In the genomic region with DNA sequence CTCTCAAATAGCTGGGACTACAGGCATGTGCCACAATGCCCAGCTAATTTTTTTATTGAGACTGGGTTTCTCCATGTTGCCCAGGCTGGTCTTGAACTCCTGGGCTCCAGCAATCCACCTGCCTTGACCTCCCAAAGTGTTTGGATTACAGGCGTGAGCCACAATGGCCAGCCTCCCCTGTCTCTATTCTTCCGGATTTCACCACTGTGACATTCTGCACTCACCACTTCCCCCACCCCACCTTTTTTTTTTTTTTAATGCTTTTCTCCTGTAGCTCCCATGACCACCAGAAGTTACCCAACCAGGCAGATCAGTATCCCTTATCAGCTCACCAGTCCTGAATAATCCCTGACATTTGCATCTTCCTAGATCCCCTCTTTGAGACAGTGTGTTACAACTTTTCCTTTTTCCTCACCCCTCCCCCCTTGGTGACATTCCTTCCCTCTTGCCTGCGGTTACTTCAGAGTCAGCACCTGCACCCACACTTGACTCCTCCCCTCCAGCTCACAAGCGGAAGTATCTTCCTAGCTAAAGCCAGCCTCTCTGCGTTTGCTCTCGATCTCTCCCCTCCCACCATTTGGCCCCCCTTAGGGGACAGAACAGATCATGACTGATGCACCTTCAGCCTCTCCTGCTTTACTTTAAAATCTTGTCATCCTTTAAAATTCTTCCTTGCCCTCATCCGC, we compare ENCODE assay signal across 2 cellular contexts.
TF ChIP-seq lines count a peak whose summit lies in the region.

No MANE protein-coding gene starts in this region.

TF ChIP-seq in Ishikawa, 13 proteins besides CTCF, POLR2A, EP300 and RAD21 (continued from another document):
- TF ChIP-seq, protein P1, sequence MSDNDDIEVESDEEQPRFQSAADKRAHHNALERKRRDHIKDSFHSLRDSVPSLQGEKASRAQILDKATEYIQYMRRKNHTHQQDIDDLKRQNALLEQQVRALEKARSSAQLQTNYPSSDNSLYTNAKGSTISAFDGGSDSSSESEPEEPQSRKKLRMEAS (IDR thresholded peaks at IDR 0.05): no peak
- TF ChIP-seq TAF1 (IDR thresholded peaks at IDR 0.05; ENCODE audit: low read depth) (no peak), ZBTB7A (IDR thresholded peaks at IDR 0.05; ENCODE audit: low read depth) (no peak), REST (IDR thresholded peaks at IDR 0.05; ENCODE audit: low read depth) (no peak)
- TF ChIP-seq, protein P2, sequence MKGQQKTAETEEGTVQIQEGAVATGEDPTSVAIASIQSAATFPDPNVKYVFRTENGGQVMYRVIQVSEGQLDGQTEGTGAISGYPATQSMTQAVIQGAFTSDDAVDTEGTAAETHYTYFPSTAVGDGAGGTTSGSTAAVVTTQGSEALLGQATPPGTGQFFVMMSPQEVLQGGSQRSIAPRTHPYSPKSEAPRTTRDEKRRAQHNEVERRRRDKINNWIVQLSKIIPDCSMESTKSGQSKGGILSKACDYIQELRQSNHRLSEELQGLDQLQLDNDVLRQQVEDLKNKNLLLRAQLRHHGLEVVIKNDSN (IDR thresholded peaks at IDR 0.05): no peak

TF ChIP-seq in GM12878, 131 proteins besides CTCF, POLR2A, EP300 and RAD21 (continued from another document and continues in another):
- TF ChIP-seq, protein P3, sequence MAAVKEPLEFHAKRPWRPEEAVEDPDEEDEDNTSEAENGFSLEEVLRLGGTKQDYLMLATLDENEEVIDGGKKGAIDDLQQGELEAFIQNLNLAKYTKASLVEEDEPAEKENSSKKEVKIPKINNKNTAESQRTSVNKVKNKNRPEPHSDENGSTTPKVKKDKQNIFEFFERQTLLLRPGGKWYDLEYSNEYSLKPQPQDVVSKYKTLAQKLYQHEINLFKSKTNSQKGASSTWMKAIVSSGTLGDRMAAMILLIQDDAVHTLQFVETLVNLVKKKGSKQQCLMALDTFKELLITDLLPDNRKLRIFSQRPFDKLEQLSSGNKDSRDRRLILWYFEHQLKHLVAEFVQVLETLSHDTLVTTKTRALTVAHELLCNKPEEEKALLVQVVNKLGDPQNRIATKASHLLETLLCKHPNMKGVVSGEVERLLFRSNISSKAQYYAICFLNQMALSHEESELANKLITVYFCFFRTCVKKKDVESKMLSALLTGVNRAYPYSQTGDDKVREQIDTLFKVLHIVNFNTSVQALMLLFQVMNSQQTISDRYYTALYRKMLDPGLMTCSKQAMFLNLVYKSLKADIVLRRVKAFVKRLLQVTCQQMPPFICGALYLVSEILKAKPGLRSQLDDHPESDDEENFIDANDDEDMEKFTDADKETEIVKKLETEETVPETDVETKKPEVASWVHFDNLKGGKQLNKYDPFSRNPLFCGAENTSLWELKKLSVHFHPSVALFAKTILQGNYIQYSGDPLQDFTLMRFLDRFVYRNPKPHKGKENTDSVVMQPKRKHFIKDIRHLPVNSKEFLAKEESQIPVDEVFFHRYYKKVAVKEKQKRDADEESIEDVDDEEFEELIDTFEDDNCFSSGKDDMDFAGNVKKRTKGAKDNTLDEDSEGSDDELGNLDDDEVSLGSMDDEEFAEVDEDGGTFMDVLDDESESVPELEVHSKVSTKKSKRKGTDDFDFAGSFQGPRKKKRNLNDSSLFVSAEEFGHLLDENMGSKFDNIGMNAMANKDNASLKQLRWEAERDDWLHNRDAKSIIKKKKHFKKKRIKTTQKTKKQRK (IDR thresholded peaks at IDR 0.05; ENCODE audit: low read depth, low read length): no peak
- TF ChIP-seq ESRRA (IDR thresholded peaks at IDR 0.05; ENCODE audit: low read length) (no peak), ZZZ3 (IDR thresholded peaks at IDR 0.05; ENCODE audit: control insufficient read depth, insufficient read length, low read depth) (no peak), MXI1 (IDR thresholded peaks at IDR 0.05; ENCODE audit: low read depth, low read length) (no peak), CBX5 (IDR thresholded peaks at IDR 0.05; ENCODE audit: low read depth) (0 out of 2 replicates have a peak, but pooled peaks have one; percentile 26), SMAD5 (IDR thresholded peaks at IDR 0.05; ENCODE audit: low read depth) (no peak), SMAD1 (IDR thresholded peaks at IDR 0.05; ENCODE audit: low read depth, partially characterized antibody) (peak; percentile 12), EGR1 (IDR thresholded peaks at IDR 0.05; ENCODE audit: borderline replicate concordance in 1 of 2, low read depth in 2 of 2, low read length in 2 of 2) (no peak), SKIL (IDR thresholded peaks at IDR 0.05; ENCODE audit: low read depth, poor library complexity, severe bottlenecking) (peak; percentile 55), DPF2 (IDR thresholded peaks at IDR 0.05) (peak; percentile 41; the same call in 1 of the 2 replicates), CREB1 (IDR thresholded peaks at IDR 0.05; ENCODE audit: low read depth) (no peak), ZBTB33 (IDR thresholded peaks at IDR 0.05) (no peak), TCF7 (IDR thresholded peaks at IDR 0.05; ENCODE audit: borderline replicate concordance) (no peak), ZNF274 (IDR thresholded peaks at IDR 0.05; ENCODE audit: insufficient read depth, insufficient read length) (no peak), BRCA1 (IDR thresholded peaks at IDR 0.05; ENCODE audit: low read depth, low read length) (no peak), E2F8 (IDR thresholded peaks at IDR 0.05; ENCODE audit: low read depth, partially characterized antibody) (no peak), YBX1 (IDR thresholded peaks at IDR 0.05) (no peak), RELA (IDR thresholded peaks at IDR 0.05; ENCODE audit: borderline replicate concordance, partially characterized antibody) (no peak), ZNF622 (IDR thresholded peaks at IDR 0.05) (no peak), ATF7 (IDR thresholded peaks at IDR 0.05; ENCODE audit: low read depth) (peak; percentile 78), PRDM15 (CRISPR knock-in tag; IDR thresholded peaks at IDR 0.05) (no peak), JUND (IDR thresholded peaks at IDR 0.05; ENCODE audit: low read depth, low read length) (no peak), E4F1 (IDR thresholded peaks at IDR 0.05; ENCODE audit: borderline replicate concordance, partially characterized antibody) (peak; percentile 54), EED (IDR thresholded peaks at IDR 0.05; ENCODE audit: low read depth) (peak; percentile 84), ZNF24 (IDR thresholded peaks at IDR 0.05) (peak; percentile 29; the same call in 1 of the 2 replicates), TARDBP (IDR thresholded peaks at IDR 0.05; ENCODE audit: borderline replicate concordance) (no peak)
- TF ChIP-seq, protein P4, sequence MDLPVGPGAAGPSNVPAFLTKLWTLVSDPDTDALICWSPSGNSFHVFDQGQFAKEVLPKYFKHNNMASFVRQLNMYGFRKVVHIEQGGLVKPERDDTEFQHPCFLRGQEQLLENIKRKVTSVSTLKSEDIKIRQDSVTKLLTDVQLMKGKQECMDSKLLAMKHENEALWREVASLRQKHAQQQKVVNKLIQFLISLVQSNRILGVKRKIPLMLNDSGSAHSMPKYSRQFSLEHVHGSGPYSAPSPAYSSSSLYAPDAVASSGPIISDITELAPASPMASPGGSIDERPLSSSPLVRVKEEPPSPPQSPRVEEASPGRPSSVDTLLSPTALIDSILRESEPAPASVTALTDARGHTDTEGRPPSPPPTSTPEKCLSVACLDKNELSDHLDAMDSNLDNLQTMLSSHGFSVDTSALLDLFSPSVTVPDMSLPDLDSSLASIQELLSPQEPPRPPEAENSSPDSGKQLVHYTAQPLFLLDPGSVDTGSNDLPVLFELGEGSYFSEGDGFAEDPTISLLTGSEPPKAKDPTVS (IDR thresholded peaks at IDR 0.05; ENCODE audit: low read depth, low read length): no peak
- TF ChIP-seq, protein P5, sequence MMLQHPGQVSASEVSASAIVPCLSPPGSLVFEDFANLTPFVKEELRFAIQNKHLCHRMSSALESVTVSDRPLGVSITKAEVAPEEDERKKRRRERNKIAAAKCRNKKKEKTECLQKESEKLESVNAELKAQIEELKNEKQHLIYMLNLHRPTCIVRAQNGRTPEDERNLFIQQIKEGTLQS (IDR thresholded peaks at IDR 0.05; ENCODE audit: borderline replicate concordance, extremely low read depth, low read depth, low read length): no peak
- TF ChIP-seq, protein P2 (IDR thresholded peaks at IDR 0.05; ENCODE audit: borderline replicate concordance, extremely low read length, insufficient read depth, low read depth, low read length): no peak
